Comparison of ENCODE assay signal across 9 cellular contexts in the genomic region with DNA sequence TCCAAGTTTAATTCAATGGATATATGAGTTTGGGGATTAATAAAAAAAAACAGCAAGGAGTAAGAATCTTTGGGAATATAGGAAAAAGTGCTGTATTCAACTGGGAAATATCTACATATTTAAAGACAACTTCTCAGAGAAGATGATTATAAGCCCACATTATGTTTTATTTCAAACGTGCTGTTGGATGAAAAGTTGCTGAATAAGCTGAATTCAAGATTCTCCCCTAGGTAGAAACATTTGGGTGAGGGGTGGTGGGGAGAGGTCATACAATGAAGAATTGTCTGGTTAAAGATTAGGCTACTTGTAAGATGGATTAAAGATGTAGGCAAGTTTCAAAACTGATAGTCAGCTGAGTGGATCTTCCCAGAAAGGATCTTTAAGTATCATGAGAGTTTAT.
"Had no signal": no experiment of that assay in that cellular context is flagged by ENCODE, and none has a peak within 500 bp of the region (broad histone marks: within the 10 kb centered on the region; RNA-seq: fewer than 3 reads in every experiment).

No MANE protein-coding gene starts in this region.

- H2AFZ ChIP-seq: GM23338 had no signal

- H3K4me3 ChIP-seq: GM23338, HAP-1 had no signal

- H3K4me1 ChIP-seq: HAP-1 had no signal

- H3K9ac ChIP-seq: KMS-11 had no signal

- H3K4me3 Mint-ChIP-seq: GM23338, HFFc6 had no signal

- ATAC-seq: GM23338, HCT116 had no signal

- FAIRE-seq: HTR-8/SVneo had no signal

- DNase-seq: H7, HFFc6, Karpas-422, KBM-7 had no signal

- H3K9me3 ChIP-seq: HAP-1 had no signal

- H3K27ac ChIP-seq: KMS-11 had no signal

- H3K4me2 ChIP-seq: GM23338, KMS-11 had no signal

- H3K27ac Mint-ChIP-seq: GM23338, HFFc6 had no signal

- H3K36me3 ChIP-seq: HAP-1 had no signal
